Comparison of ENCODE assay signal across 17 cellular contexts in the genomic region with DNA sequence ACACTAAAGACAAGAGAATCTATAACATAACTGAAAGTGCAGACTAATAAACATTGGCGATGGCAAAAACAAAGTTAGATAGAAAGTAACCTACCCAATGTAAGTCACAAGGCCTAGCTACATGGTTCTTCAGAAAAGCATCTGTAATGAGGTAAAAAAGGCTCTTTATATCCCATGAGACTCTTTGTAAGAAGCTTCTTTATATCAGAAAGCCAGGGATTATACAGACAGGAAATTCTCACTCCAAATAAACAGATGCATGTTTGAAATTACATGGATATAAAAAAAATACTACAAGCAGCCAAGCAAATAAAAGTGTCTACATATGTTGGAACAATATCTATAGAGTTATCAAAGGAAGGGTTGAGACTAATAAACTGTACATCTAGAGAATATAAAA.
DNase-seq lines count a peak whose midpoint lies in the region; FAIRE-seq and TF ChIP-seq lines count a peak whose summit lies in the region.
"Had no signal": no experiment of that assay in that cellular context is flagged by ENCODE, and none has a peak within 500 bp of the region (broad histone marks: within the 10 kb centered on the region; RNA-seq: fewer than 3 reads in every experiment).

No MANE protein-coding gene starts in this region.

- peaks cover 6% of the 10 kb centered on the region for H3K4me1 ChIP-seq in A673 (ENCODE audit: insufficient read depth, low read length, poor library complexity, severe bottlenecking)
- no peaks in the 10 kb centered on the region for H3K4me1 ChIP-seq in right atrium auricular region
- H3K4me1 ChIP-seq: A549, Caco-2 had no signal

- H3K36me3 ChIP-seq in A673 (ENCODE audit: insufficient read depth, low read length, poor library complexity, severe bottlenecking) (no peaks in the 10 kb centered on the region), right atrium auricular region (no peaks in the 10 kb centered on the region)

- CTCF ChIA-PET in A673 (lab: Charles Lee): no interaction called here

- TF ChIP-seq CTCF in A673 (conservative IDR thresholded peaks at IDR 0.05; ENCODE audit: low read depth, low read length) (no peak), right atrium auricular region (IDR thresholded peaks at IDR 0.05) (no peak)

- intact Hi-C loops in A673 (cut with micrococcal nuclease; ENCODE audit: unreplicated experiment): no loop called here

- FAIRE-seq in colon (lab: Jason Lieb, UNC): peak; percentile 65
- FAIRE-seq: A549, G401.6, GM19239 had no signal

- POLR2A ChIA-PET in A673 (lab: Charles Lee; ENCODE audit: low non-redundant PET): no interaction called here

- DNase-seq in A673 (ENCODE audit: low spot score): peak; percentile 86
- peak; percentile 33 for DNase-seq in OCI-M1 (lab: John Stamatoyannopoulos, UW)
- no peak for DNase-seq in kidney tubule cell (ENCODE audit: low spot score)
- no peak for DNase-seq in right atrium auricular region (ENCODE audit: low spot score)
- DNase-seq in activated T-cell treated with anti-CD3 and anti-CD28 coated beads, Interleukin-2, amount 50 U/mL, for 48 hours: no peak
- DNase-seq: 8988T; C1 segment of cervical spinal cord; Caco-2; CD4-positive, alpha-beta memory T cell; DMS153; DND-41; H9 had no signal

- H3K27ac ChIP-seq in A673 (ENCODE audit: low read depth, low read length, poor library complexity, severe bottlenecking) (no peak overlapping the region), right atrium auricular region (no peak overlapping the region)
- H3K27ac ChIP-seq: A549 had no signal

- H3K27me3 ChIP-seq in A673 (replicated peaks; ENCODE audit: insufficient read depth, low read depth, low read length, poor library complexity): peaks cover 68% of the 10 kb centered on the region
- no peaks in the 10 kb centered on the region for H3K27me3 ChIP-seq in right atrium auricular region

- no TSS peak for BruUV-seq in A673 (replicated peaks; lab: Mats Ljungman, UMichigan)

- no peaks in the 10 kb centered on the region for H3K9me3 ChIP-seq in A673 (ENCODE audit: low read depth, low read length, poor library complexity, severe bottlenecking)
- H3K9me3 ChIP-seq in right atrium auricular region: no peaks in the 10 kb centered on the region
- H3K9me3 ChIP-seq: A549, Caco-2 had no signal

- no peak overlapping the region for H3K4me3 ChIP-seq in A673 (ENCODE audit: low read depth, low read length, poor library complexity, severe bottlenecking)
- no peak overlapping the region for H3K4me3 ChIP-seq in right atrium auricular region
- H3K4me3 ChIP-seq: A549, GM23338 had no signal

Comparison
In these comparisons a context has a peak if more than half of its experiments do, and no peak if none do; other contexts are left out.
1. DNase-seq: peak in A673 (single experiment) and OCI-M1 (single experiment); none in kidney tubule cell (single experiment), right atrium auricular region (single experiment) and activated T-cell treated with anti-CD3 and anti-CD28 coated beads, Interleukin-2, amount 50 U/mL, for 48 hours (0 of 2).